ENCODE assay signal across 1 cellular context in genomic region chr20:44721785-44722054, GRCh38.
TF ChIP-seq lines count a peak whose summit lies in the region.

No MANE protein-coding gene starts in this region.

TF ChIP-seq in GM23338, 12 proteins besides CTCF, POLR2A, EP300 and RAD21 (continued from another document):
- TF ChIP-seq POLR2AphosphoS5 (IDR thresholded peaks at IDR 0.05; ENCODE audit: low read depth) (no peak), CREB1 (CRISPR knock-in tag; IDR thresholded peaks at IDR 0.05; ENCODE audit: low read depth) (no peak), ZNF114 (CRISPR knock-in tag; IDR thresholded peaks at IDR 0.05) (no peak), ZNF331 (CRISPR knock-in tag; IDR thresholded peaks at IDR 0.05; ENCODE audit: low read depth) (no peak), JUNB (IDR thresholded peaks at IDR 0.05; ENCODE audit: unreplicated experiment) (no peak), REST (IDR thresholded peaks at IDR 0.05; ENCODE audit: unreplicated experiment) (no peak), NANOG (IDR thresholded peaks at IDR 0.05; ENCODE audit: borderline replicate concordance) (no peak), STAT1 (IDR thresholded peaks at IDR 0.05; ENCODE audit: unreplicated experiment) (no peak)
- TF ChIP-seq, protein P1, sequence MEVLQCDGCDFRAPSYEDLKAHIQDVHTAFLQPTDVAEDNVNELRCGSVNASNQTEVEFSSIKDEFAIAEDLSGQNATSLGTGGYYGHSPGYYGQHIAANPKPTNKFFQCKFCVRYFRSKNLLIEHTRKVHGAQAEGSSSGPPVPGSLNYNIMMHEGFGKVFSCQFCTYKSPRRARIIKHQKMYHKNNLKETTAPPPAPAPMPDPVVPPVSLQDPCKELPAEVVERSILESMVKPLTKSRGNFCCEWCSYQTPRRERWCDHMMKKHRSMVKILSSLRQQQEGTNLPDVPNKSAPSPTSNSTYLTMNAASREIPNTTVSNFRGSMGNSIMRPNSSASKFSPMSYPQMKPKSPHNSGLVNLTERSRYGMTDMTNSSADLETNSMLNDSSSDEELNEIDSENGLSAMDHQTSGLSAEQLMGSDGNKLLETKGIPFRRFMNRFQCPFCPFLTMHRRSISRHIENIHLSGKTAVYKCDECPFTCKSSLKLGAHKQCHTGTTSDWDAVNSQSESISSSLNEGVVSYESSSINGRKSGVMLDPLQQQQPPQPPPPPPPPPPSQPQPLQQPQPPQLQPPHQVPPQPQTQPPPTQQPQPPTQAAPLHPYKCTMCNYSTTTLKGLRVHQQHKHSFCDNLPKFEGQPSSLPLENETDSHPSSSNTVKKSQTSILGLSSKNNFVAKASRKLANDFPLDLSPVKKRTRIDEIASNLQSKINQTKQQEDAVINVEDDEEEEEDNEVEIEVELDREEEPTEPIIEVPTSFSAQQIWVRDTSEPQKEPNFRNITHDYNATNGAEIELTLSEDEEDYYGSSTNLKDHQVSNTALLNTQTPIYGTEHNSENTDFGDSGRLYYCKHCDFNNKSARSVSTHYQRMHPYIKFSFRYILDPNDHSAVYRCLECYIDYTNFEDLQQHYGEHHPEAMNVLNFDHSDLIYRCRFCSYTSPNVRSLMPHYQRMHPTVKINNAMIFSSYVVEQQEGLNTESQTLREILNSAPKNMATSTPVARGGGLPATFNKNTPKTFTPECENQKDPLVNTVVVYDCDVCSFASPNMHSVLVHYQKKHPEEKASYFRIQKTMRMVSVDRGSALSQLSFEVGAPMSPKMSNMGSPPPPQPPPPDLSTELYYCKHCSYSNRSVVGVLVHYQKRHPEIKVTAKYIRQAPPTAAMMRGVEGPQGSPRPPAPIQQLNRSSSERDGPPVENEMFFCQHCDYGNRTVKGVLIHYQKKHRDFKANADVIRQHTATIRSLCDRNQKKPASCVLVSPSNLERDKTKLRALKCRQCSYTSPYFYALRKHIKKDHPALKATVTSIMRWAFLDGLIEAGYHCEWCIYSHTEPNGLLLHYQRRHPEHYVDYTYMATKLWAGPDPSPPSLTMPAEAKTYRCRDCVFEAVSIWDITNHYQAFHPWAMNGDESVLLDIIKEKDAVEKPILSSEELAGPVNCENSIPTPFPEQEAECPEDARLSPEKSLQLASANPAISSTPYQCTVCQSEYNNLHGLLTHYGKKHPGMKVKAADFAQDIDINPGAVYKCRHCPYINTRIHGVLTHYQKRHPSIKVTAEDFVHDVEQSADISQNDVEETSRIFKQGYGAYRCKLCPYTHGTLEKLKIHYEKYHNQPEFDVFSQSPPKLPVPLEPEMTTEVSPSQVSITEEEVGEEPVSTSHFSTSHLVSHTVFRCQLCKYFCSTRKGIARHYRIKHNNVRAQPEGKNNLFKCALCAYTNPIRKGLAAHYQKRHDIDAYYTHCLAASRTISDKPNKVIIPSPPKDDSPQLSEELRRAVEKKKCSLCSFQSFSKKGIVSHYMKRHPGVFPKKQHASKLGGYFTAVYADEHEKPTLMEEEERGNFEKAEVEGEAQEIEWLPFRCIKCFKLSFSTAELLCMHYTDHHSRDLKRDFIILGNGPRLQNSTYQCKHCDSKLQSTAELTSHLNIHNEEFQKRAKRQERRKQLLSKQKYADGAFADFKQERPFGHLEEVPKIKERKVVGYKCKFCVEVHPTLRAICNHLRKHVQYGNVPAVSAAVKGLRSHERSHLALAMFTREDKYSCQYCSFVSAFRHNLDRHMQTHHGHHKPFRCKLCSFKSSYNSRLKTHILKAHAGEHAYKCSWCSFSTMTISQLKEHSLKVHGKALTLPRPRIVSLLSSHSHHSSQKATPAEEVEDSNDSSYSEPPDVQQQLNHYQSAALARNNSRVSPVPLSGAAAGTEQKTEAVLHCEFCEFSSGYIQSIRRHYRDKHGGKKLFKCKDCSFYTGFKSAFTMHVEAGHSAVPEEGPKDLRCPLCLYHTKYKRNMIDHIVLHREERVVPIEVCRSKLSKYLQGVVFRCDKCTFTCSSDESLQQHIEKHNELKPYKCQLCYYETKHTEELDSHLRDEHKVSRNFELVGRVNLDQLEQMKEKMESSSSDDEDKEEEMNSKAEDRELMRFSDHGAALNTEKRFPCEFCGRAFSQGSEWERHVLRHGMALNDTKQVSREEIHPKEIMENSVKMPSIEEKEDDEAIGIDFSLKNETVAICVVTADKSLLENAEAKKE (CRISPR knock-in tag; IDR thresholded peaks at IDR 0.05), result no peak
- TF ChIP-seq, protein P2, sequence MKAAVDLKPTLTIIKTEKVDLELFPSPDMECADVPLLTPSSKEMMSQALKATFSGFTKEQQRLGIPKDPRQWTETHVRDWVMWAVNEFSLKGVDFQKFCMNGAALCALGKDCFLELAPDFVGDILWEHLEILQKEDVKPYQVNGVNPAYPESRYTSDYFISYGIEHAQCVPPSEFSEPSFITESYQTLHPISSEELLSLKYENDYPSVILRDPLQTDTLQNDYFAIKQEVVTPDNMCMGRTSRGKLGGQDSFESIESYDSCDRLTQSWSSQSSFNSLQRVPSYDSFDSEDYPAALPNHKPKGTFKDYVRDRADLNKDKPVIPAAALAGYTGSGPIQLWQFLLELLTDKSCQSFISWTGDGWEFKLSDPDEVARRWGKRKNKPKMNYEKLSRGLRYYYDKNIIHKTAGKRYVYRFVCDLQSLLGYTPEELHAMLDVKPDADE (IDR thresholded peaks at IDR 0.05), result no peak
